8 cellular contexts compared by ENCODE assay signal in the genomic region with DNA sequence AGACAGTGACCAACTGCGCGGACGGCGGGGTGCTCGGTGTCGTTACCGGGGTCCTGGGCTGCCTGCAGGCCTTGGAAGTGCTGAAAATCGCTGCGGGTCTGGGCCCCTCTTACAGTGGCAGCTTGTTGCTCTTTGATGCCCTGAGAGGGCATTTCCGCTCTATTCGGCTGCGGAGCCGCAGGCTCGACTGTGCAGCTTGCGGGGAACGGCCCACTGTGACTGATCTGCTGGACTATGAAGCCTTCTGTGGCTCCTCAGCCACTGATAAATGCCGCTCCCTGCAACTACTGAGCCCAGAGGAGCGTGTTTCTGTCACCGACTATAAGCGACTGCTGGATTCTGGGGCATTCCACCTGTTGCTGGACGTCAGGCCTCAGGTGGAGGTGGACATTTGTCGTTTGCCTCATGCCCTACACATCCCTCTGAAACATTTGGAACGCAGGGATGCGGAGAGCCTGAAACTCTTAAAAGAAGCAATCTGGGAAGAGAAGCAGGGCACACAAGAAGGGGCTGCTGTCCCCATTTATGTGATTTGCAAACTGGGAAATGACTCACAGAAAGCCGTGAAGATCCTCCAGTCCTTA. TPM values are rescaled to one million over a fixed set of nuclear protein-coding genes. Genes with fewer than 3 reads are reported as not detected.
DNase-seq lines count a peak whose midpoint lies in the region; ATAC-seq and TF ChIP-seq lines count a peak whose summit lies in the region.

No MANE protein-coding gene starts in this region.

- 58 to 85% (median 67%) methylated on average over 8 to 25 of the region's 25 CpGs for WGBS in adrenal gland, 4 donors
- 67% methylated on average over 25 of the region's 25 CpGs for WGBS in liver

- TF ChIP-seq POLR2A in adrenal gland (IDR thresholded peaks at IDR 0.05): no peak

- TF ChIP-seq CTCF in adrenal gland (IDR thresholded peaks at IDR 0.05): no peak
- TF ChIP-seq CTCF in liver (IDR thresholded peaks at IDR 0.05; ENCODE audit: low read depth, low read length, missing input control): no peak
- TF ChIP-seq CTCF in thoracic aorta (IDR thresholded peaks at IDR 0.05): no peak

- peak overlapping the region; percentile 66 to 97 (median 91) for H3K27ac ChIP-seq in adrenal gland
- H3K27ac ChIP-seq in liver (ENCODE audit: low read depth in 1 of 2, low read length in 2 of 2): peak overlapping the region in 1 of 2 donors; percentile 91
- peak overlapping the region; percentile 93 for H3K27ac ChIP-seq in thoracic aorta

- POLR2A ChIA-PET in activated CD4-positive, alpha-beta T cell treated with anti-CD3 and anti-CD28 coated beads, Interleukin-2, amount 10 ng/mL, durations not matched to agents 7 days and 5 days (lab: Charles Lee): no interaction called here

- no peaks in the 10 kb centered on the region for H3K9me3 Mint-ChIP-seq in activated CD4-positive, alpha-beta T cell treated with anti-CD3 and anti-CD28 coated beads, Interleukin-2, amount 10 ng/mL, durations not matched to agents 7 days and 5 days

- no peak for DNase-seq in activated CD4-positive, alpha-beta T cell treated with anti-CD3 and anti-CD28 coated beads, Interleukin-2, amount 10 ng/mL, durations not matched to agents 7 days and 5 days
- no peak for DNase-seq in activated CD4-positive, alpha-beta T cell treated with anti-CD3 and anti-CD28 coated beads for 1 hour
- DNase-seq in adrenal gland (no peak), thoracic aorta (ENCODE audit: low spot score) (no peak), NCI-H446 (lab: John Stamatoyannopoulos, UW) (no peak)

- H3K4me3 ChIP-seq in adrenal gland (peak overlapping the region in 3 of 4 donors; percentile 81 to 96 (median 89)), liver (ENCODE audit: low read depth in 1 of 3, low read length in 3 of 3) (peak overlapping the region; percentile 76 to 97 (median 97)), thoracic aorta (peak overlapping the region; percentile 82)

- intact Hi-C loops in adrenal gland (cut with DNase I): no loop called here

- H3K4me1 Mint-ChIP-seq in activated CD4-positive, alpha-beta T cell treated with anti-CD3 and anti-CD28 coated beads, Interleukin-2, amount 10 ng/mL, durations not matched to agents 7 days and 5 days: peaks cover 43% of the 10 kb centered on the region

- H3K27me3 Mint-ChIP-seq in activated CD4-positive, alpha-beta T cell treated with anti-CD3 and anti-CD28 coated beads, Interleukin-2, amount 10 ng/mL, durations not matched to agents 7 days and 5 days: no peaks in the 10 kb centered on the region

- H3K27me3 ChIP-seq in adrenal gland: no peaks in the 10 kb centered on the region
- no peaks in the 10 kb centered on the region for H3K27me3 ChIP-seq in liver (ENCODE audit: control insufficient read depth in 4 of 4, insufficient read depth in 4 of 4, low read length in 3 of 4)
- H3K27me3 ChIP-seq in thoracic aorta (replicated peaks; ENCODE audit: insufficient read depth): no peaks in the 10 kb centered on the region

- peaks cover 6% of the 10 kb centered on the region for H3K36me3 Mint-ChIP-seq in activated CD4-positive, alpha-beta T cell treated with anti-CD3 and anti-CD28 coated beads, Interleukin-2, amount 10 ng/mL, durations not matched to agents 7 days and 5 days (ENCODE audit: low read depth)

- no peak for TF ChIP-seq RAD21 in liver (IDR thresholded peaks at IDR 0.05)

- ATAC-seq in thoracic aorta (ENCODE audit: insufficient number of reproducible peaks, low FRiP score, low read depth): no peak
- ATAC-seq in HG03439 (IDR thresholded peaks at IDR 0.05; ENCODE audit: unreplicated experiment): no peak
- no peak for ATAC-seq in GM18517 (IDR thresholded peaks at IDR 0.05; ENCODE audit: unreplicated experiment)

- H3K4me1 ChIP-seq in adrenal gland (replicated peaks in 1 of 2): peaks cover 22 to 51% of the 10 kb centered on the region in 2 donors
- peaks cover 6 to 42% (median 30%) of the 10 kb centered on the region in 4 donors for H3K4me1 ChIP-seq in liver (ENCODE audit: control insufficient read depth in 4 of 4, insufficient read depth in 4 of 4, low read length in 3 of 4)
- H3K4me1 ChIP-seq in thoracic aorta (ENCODE audit: control insufficient read depth in 1 of 2, low read depth in 2 of 2): peaks cover 38 to 46% of the 10 kb centered on the region in 2 donors

- no peak overlapping the region for H3K9ac ChIP-seq in liver (ENCODE audit: low read depth in 1 of 2, low read length in 2 of 2)

- peak overlapping the region; percentile 87 for H3K4me3 Mint-ChIP-seq in activated CD4-positive, alpha-beta T cell treated with anti-CD3 and anti-CD28 coated beads, Interleukin-2, amount 10 ng/mL, durations not matched to agents 7 days and 5 days

- CTCF ChIA-PET in activated CD4-positive, alpha-beta T cell treated with anti-CD3 and anti-CD28 coated beads, Interleukin-2, amount 10 ng/mL, durations not matched to agents 7 days and 5 days (lab: Charles Lee): interaction anchor here (0.5 to 1.3 kb wide), 5 partner anchors 11 to 1071 kb away, joined by 3 read pairs; partner anchors contain the start of gene BCAS4

- H3K9me3 ChIP-seq in adrenal gland (replicated peaks in 1 of 3) (no peaks in the 10 kb centered on the region), liver (ENCODE audit: control insufficient read depth in 4 of 4, low read length in 3 of 4) (peaks cover 0 to 3% (median 0%) of the 10 kb centered on the region in 4 donors), thoracic aorta (no peaks in the 10 kb centered on the region)

- peak overlapping the region; percentile 57 for H3K27ac Mint-ChIP-seq in activated CD4-positive, alpha-beta T cell treated with anti-CD3 and anti-CD28 coated beads, Interleukin-2, amount 10 ng/mL, durations not matched to agents 7 days and 5 days

- no peaks in the 10 kb centered on the region for H3K36me3 ChIP-seq in adrenal gland (replicated peaks in 1 of 2)
- peaks cover under 1 to 4% (median 2%) of the 10 kb centered on the region in 4 donors for H3K36me3 ChIP-seq in liver (ENCODE audit: control insufficient read depth in 4 of 4, insufficient read depth in 3 of 4, low read depth in 1 of 4, low read length in 3 of 4)
- H3K36me3 ChIP-seq in thoracic aorta: peaks cover 7% of the 10 kb centered on the region

TF ChIP-seq in liver, 16 proteins besides CTCF, POLR2A, EP300 and RAD21:
- TF ChIP-seq, protein P1, sequence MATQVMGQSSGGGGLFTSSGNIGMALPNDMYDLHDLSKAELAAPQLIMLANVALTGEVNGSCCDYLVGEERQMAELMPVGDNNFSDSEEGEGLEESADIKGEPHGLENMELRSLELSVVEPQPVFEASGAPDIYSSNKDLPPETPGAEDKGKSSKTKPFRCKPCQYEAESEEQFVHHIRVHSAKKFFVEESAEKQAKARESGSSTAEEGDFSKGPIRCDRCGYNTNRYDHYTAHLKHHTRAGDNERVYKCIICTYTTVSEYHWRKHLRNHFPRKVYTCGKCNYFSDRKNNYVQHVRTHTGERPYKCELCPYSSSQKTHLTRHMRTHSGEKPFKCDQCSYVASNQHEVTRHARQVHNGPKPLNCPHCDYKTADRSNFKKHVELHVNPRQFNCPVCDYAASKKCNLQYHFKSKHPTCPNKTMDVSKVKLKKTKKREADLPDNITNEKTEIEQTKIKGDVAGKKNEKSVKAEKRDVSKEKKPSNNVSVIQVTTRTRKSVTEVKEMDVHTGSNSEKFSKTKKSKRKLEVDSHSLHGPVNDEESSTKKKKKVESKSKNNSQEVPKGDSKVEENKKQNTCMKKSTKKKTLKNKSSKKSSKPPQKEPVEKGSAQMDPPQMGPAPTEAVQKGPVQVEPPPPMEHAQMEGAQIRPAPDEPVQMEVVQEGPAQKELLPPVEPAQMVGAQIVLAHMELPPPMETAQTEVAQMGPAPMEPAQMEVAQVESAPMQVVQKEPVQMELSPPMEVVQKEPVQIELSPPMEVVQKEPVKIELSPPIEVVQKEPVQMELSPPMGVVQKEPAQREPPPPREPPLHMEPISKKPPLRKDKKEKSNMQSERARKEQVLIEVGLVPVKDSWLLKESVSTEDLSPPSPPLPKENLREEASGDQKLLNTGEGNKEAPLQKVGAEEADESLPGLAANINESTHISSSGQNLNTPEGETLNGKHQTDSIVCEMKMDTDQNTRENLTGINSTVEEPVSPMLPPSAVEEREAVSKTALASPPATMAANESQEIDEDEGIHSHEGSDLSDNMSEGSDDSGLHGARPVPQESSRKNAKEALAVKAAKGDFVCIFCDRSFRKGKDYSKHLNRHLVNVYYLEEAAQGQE (IDR thresholded peaks at IDR 0.05): no peak
- TF ChIP-seq HNF4G (IDR thresholded peaks at IDR 0.05) (no peak), TAF1 (conservative IDR thresholded peaks at IDR 0.05) (no peak), FOXA2 (IDR thresholded peaks at IDR 0.05) (no peak), EGR1 (IDR thresholded peaks at IDR 0.05; ENCODE audit: low read depth in 2 of 2) (no peak), GABPA (IDR thresholded peaks at IDR 0.05 in 1 of 2, conservative IDR thresholded peaks at IDR 0.05 in 1 of 2) (no peak), RXRA (IDR thresholded peaks at IDR 0.05) (no peak)
- TF ChIP-seq, protein P2, sequence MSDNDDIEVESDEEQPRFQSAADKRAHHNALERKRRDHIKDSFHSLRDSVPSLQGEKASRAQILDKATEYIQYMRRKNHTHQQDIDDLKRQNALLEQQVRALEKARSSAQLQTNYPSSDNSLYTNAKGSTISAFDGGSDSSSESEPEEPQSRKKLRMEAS (IDR thresholded peaks at IDR 0.05): no peak
TF ChIP-seq in liver: peak in this region for 0.

RNA-seq across cellular contexts. Expression of gene MOCS3, which starts 1.0 kb away (rescaled TPM):
- total RNA-seq in activated CD4-positive, alpha-beta T cell treated with anti-CD3 and anti-CD28 coated beads, Interleukin-2, amount 10 ng/mL, durations not matched to agents 7 days and 5 days: 1 to 10 TPM; 4.2 to 5.1 TPM
- total RNA-seq in adrenal gland: 1 to 10 TPM; 4.2 to 7.5 (median 5.9) TPM
- 1 to 10 TPM; 1.0 to 3.3 (median 1.1) TPM for polyA plus RNA-seq in adrenal gland
- 1 to 10 TPM; 4.0 to 4.3 TPM for total RNA-seq in liver
- polyA plus RNA-seq in liver: 1 to 10 TPM; 1.7 to 2.4 TPM
- total RNA-seq in thoracic aorta: 1 to 10 TPM; 4.2 to 5.3 TPM

RNA-seq across cellular contexts. Expression of gene DPM1, which starts 1.3 kb away (rescaled TPM):
- 10 to 100 TPM; 45.6 to 46.2 TPM for total RNA-seq in activated CD4-positive, alpha-beta T cell treated with anti-CD3 and anti-CD28 coated beads, Interleukin-2, amount 10 ng/mL, durations not matched to agents 7 days and 5 days
- total RNA-seq in adrenal gland (10 to 100 TPM; 33.2 to 64.6 (median 42.9) TPM), liver (10 to 100 TPM; 32.1 to 38.2 TPM), thoracic aorta (10 to 100 TPM; 43.6 to 75.3 TPM)
- polyA plus RNA-seq in adrenal gland (100 to 1,000 TPM in 1 of 3 donors, 10 to 100 TPM in 2; 21.0 to 145 (median 23.2) TPM), liver (10 to 100 TPM; 27.2 to 42.6 TPM)

RNA-seq across cellular contexts. Expression of gene ADNP, which starts 28.4 kb away (rescaled TPM):
- total RNA-seq in activated CD4-positive, alpha-beta T cell treated with anti-CD3 and anti-CD28 coated beads, Interleukin-2, amount 10 ng/mL, durations not matched to agents 7 days and 5 days: 10 to 100 TPM; 70.7 to 90.4 TPM
- total RNA-seq in adrenal gland (10 to 100 TPM; 32.4 to 76.4 (median 54.2) TPM), liver (10 to 100 TPM; 25.2 to 25.4 TPM), thoracic aorta (10 to 100 TPM; 32.5 to 61.4 TPM)
- polyA plus RNA-seq in adrenal gland (10 to 100 TPM; 37.8 to 64.7 (median 54.6) TPM), liver (10 to 100 TPM in 1 of 2 donors, 1 to 10 TPM in 1; 9.3 to 15.1 TPM)
